In genomic region chr7:138407792-138408191, GRCh38 we compare ENCODE assay signal across 19 cellular contexts.
"Had no signal": no experiment of that assay in that cellular context is flagged by ENCODE, and none has a peak within 500 bp of the region (broad histone marks: within the 10 kb centered on the region; RNA-seq: fewer than 3 reads in every experiment).

No MANE protein-coding gene starts in this region.

- H3K36me3 ChIP-seq: neutrophil, right lobe of liver, thoracic aorta had no signal

- H3K27me3 ChIP-seq: neutrophil, right lobe of liver had no signal

- H3K4me1 ChIP-seq: parathyroid adenoma, right lobe of liver had no signal

- DNase-seq: activated CD4-positive, alpha-beta T cell treated with anti-CD3 and anti-CD28 coated beads for 36 hours; activated CD4-positive, alpha-beta T cell treated with anti-CD3 and anti-CD28 coated beads, Interleukin-2, amount 50 U/mL, for 48 hours; cerebellar nuclear complex; effector memory CD8-positive, alpha-beta T cell; foreskin fibroblast; hypothalamus; islet precursor cell; mucosa of descending colon; naive B cell; right lobe of liver; small intestine; stimulated activated CD4-positive, alpha-beta T cell treated with anti-CD3 and anti-CD28 coated beads, Interleukin-4, amount 100 ng/mL, for 1 hour had no signal

- H3K27ac ChIP-seq: epithelial cell of prostate, neutrophil, parathyroid adenoma, right lobe of liver, thoracic aorta had no signal

- H3K9me3 ChIP-seq: mucosa of descending colon, neutrophil, right lobe of liver, thoracic aorta had no signal

- ATAC-seq: activated CD4-positive, alpha-beta T cell treated with anti-CD3 and anti-CD28 coated beads for 36 hours; effector memory CD8-positive, alpha-beta T cell; left lobe of liver; mucosa of descending colon; stimulated activated memory B cell treated with anti-CD40 and anti-IgM and Interleukin-4, amounts not matched to agents 10 μg/mL and 1 μg/mL and 100 μg/mL, for 72 hours; WTC11 had no signal

- H3K9ac ChIP-seq: parathyroid adenoma had no signal

- H2AFZ ChIP-seq: parathyroid adenoma had no signal

- H3K4me3 ChIP-seq: mucosa of descending colon, right lobe of liver, thoracic aorta had no signal

- H3K79me2 ChIP-seq: parathyroid adenoma had no signal
